Comparison of ENCODE assay signal across 35 cellular contexts in the genomic region with DNA sequence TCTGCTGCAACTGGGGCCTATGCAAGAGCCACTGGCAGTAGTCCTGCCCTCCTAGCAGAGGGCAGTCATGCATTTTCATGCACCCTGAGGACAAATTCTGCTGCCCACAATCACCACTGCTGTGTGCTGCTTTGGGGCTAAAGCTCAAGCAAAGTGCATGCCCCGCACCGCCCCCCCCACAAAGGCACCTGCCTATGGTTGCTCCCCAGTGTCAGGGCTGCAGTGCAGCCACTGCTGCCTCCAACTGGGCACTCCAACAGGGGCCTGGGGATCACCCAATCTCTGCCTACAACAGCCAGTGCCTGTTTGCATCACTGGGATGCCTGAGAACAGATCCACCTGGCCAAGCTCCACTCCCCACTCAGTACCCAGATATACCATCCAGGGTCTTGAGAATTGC.
"Had no signal": no experiment of that assay in that cellular context is flagged by ENCODE, and none has a peak within 500 bp of the region (broad histone marks: within the 10 kb centered on the region; RNA-seq: fewer than 3 reads in every experiment).

No MANE protein-coding gene starts in this region.

- H3K9ac ChIP-seq: KMS-11 had no signal

- H3K36me3 ChIP-seq: MG63 had no signal

- H3K27me3 ChIP-seq: MG63 had no signal

- DNase-seq: Karpas-422, Kasumi-1, MG63, MM.1S, MV-4-11, NCI-H1048, NCI-H1092, NCI-H1092 treated with DMSO at 0.1 percent for 48 hours, NCI-H1105, NCI-H1105 treated with DMSO at 0.1 percent for 48 hours, NCI-H1417, NCI-H1417 treated with DMSO at 0.1 percent for 48 hours, NCI-H1436, NCI-H1436 treated with DMSO at 0.1 percent for 48 hours, NCI-H146, NCI-H1694, NCI-H1694 treated with DMSO at 0.1 percent for 48 hours, NCI-H187, NCI-H187 treated with DMSO at 0.1 percent for 48 hours, NCI-H1930, NCI-H2029, NCI-H2029 treated with DMSO at 0.1 percent for 48 hours, NCI-H2081, NCI-H2081 treated with DMSO at 0.1 percent for 48 hours, NCI-H2107, NCI-H2171, NCI-H2171 treated with DMSO at 0.1 percent for 48 hours, NCI-H2227 treated with DMSO at 0.1 percent for 48 hours, NCI-H226, NCI-H345, NCI-H446, NCI-H446 treated with DMSO at 0.1 percent for 48 hours, NCI-H510A, NCI-H510A treated with DMSO at 0.1 percent for 48 hours had no signal

- H3K27ac ChIP-seq: KMS-11 had no signal

- H3K4me2 ChIP-seq: KMS-11 had no signal

- H3K4me3 ChIP-seq: MG63 had no signal
